17 cellular contexts compared by ENCODE assay signal in the genomic region with DNA sequence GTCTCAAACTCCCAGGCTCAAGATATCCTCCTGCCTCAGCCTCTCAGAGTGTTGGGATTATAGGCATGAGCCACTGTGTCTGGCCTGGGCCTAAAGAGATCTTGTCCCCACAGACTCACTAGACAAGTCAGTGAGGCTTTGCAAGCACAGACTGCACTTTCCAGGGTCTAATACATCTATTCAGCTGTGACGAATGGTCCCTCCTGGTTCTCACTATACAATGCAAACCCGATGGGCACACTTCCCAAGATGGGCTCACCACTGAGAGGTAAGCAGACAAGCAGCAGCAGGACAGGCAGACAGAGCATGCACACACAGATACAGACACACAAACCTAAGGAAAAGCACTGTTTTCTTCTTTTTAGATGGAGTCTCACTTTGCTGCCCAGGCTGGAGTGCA. TPM values are rescaled to one million over a fixed set of nuclear protein-coding genes. Genes with fewer than 3 reads are reported as not detected.
DNase-seq lines count a peak whose midpoint lies in the region; ATAC-seq and TF ChIP-seq lines count a peak whose summit lies in the region.
"Had no signal": no experiment of that assay in that cellular context is flagged by ENCODE, and none has a peak within 500 bp of the region (broad histone marks: within the 10 kb centered on the region; RNA-seq: fewer than 3 reads in every experiment).

No MANE protein-coding gene starts in this region.

- intact Hi-C loops in CD8-positive, alpha-beta T cell (cut with DNase I, micrococcal nuclease) = no loop called here
- intact Hi-C loops in OCI-LY7 (cut with micrococcal nuclease; ENCODE audit: unreplicated experiment) = no loop called here

- H3K27me3 Mint-ChIP-seq in CD8-positive, alpha-beta T cell (ENCODE audit: low read depth) = no peaks in the 10 kb centered on the region
- H3K27me3 Mint-ChIP-seq in nephron progenitor cell (ENCODE audit: low read depth, poor library complexity) (peaks cover 4% of the 10 kb centered on the region), T-cell (no peaks in the 10 kb centered on the region)
- H3K27me3 Mint-ChIP-seq: CD4-positive, CD25-positive, alpha-beta regulatory T cell; IgD-negative memory B cell had no signal

- H3K9ac ChIP-seq in DND-41 (ENCODE audit: low read depth, low read length) = no peak overlapping the region

- DNase-seq in CD8-positive, alpha-beta T cell = no peak
- DNase-seq in DND-41 (no peak), nephron progenitor cell (no peak), T-cell (no peak), OCI-LY7 (ENCODE audit: low spot score) (no peak)
- DNase-seq in stimulated activated effector memory CD8-positive, alpha-beta T cell treated with anti-CD3 and anti-CD28 coated beads, Interleukin-12 subunit alpha, Interleukin-12 subunit beta, amount 100 ng/mL, for 72 hours (ENCODE audit: low spot score in 2 of 2) = no peak
- DNase-seq: ACHN; BE2C; C1 segment of cervical spinal cord; Caco-2; CD4-positive, CD25-positive, alpha-beta regulatory T cell; GF-D8; H9 had no signal

- H3K36me3 Mint-ChIP-seq in CD8-positive, alpha-beta T cell = peaks cover 53% of the 10 kb centered on the region
- peaks cover 5% of the 10 kb centered on the region for H3K36me3 Mint-ChIP-seq in nephron progenitor cell (ENCODE audit: low read depth)
- H3K36me3 Mint-ChIP-seq in stimulated activated effector memory CD8-positive, alpha-beta T cell treated with anti-CD3 and anti-CD28 coated beads, Interleukin-12 subunit alpha, Interleukin-12 subunit beta, amount 100 ng/mL, for 72 hours = peaks cover 24% of the 10 kb centered on the region
- H3K36me3 Mint-ChIP-seq in T-cell = peaks cover 31% of the 10 kb centered on the region
- H3K36me3 Mint-ChIP-seq: IgD-negative memory B cell had no signal

- no peak for TF ChIP-seq CTCF in CD8-positive, alpha-beta T cell (IDR thresholded peaks at IDR 0.05)
- TF ChIP-seq CTCF in DND-41 (IDR thresholded peaks at IDR 0.05; ENCODE audit: borderline replicate concordance, extremely low read depth, low read length, poor library complexity, severe bottlenecking) (no peak), nephron progenitor cell (IDR thresholded peaks at IDR 0.05) (no peak), OCI-LY7 (conservative IDR thresholded peaks at IDR 0.05; ENCODE audit: low read length) (no peak)

- H2AFZ ChIP-seq in DND-41 (ENCODE audit: low read depth, low read length) = no peak overlapping the region
- H2AFZ ChIP-seq in OCI-LY7 (ENCODE audit: low read length) = no peak overlapping the region
- H2AFZ ChIP-seq: GM23338 had no signal

- H3K4me2 ChIP-seq in DND-41 (ENCODE audit: insufficient read depth, low read length) (no peak overlapping the region), OCI-LY7 (ENCODE audit: low read length) (no peak overlapping the region)
- H3K4me2 ChIP-seq: GM23338 had no signal

- no TSS peak for BruUV-seq in OCI-LY7 (replicated peaks; lab: Mats Ljungman, UMichigan)

- H3K36me3 ChIP-seq in CD8-positive, alpha-beta T cell (ENCODE audit: insufficient read depth, low read length) = peaks cover 18% of the 10 kb centered on the region
- H3K36me3 ChIP-seq in DND-41 (ENCODE audit: insufficient read depth, low read length) (peaks cover 56% of the 10 kb centered on the region), OCI-LY7 (ENCODE audit: insufficient read depth, low read length) (peaks cover 27% of the 10 kb centered on the region; the same call in 1 of the 2 replicates)
- H3K36me3 ChIP-seq: BE2C had no signal

- H3K4me3 Mint-ChIP-seq in CD8-positive, alpha-beta T cell = no peak overlapping the region
- H3K4me3 Mint-ChIP-seq in nephron progenitor cell (no peak overlapping the region), T-cell (no peak overlapping the region)
- H3K4me3 Mint-ChIP-seq in stimulated activated effector memory CD8-positive, alpha-beta T cell treated with anti-CD3 and anti-CD28 coated beads, Interleukin-12 subunit alpha, Interleukin-12 subunit beta, amount 100 ng/mL, for 72 hours = no peak overlapping the region
- H3K4me3 Mint-ChIP-seq: GM23338, H9 had no signal

- H3K9me3 Mint-ChIP-seq in CD8-positive, alpha-beta T cell = no peaks in the 10 kb centered on the region
- H3K9me3 Mint-ChIP-seq in nephron progenitor cell (no peaks in the 10 kb centered on the region), T-cell (no peaks in the 10 kb centered on the region)
- no peaks in the 10 kb centered on the region for H3K9me3 Mint-ChIP-seq in stimulated activated effector memory CD8-positive, alpha-beta T cell treated with anti-CD3 and anti-CD28 coated beads, Interleukin-12 subunit alpha, Interleukin-12 subunit beta, amount 100 ng/mL, for 72 hours
- H3K9me3 Mint-ChIP-seq: CD4-positive, CD25-positive, alpha-beta regulatory T cell; GM23338; H9; IgD-negative memory B cell had no signal

- CTCF ChIA-PET in CD8-positive, alpha-beta T cell (lab: Charles Lee) = no interaction called here
- CTCF ChIA-PET in T-cell (lab: Charles Lee) = interaction anchor here in 1 of 2 donors (0.9 kb wide), 1 partner anchor 9 kb away, joined by 3 read pairs; no protein-coding TSS in a partner anchor
- CTCF ChIA-PET in OCI-LY7 (lab: Charles Lee; ENCODE audit: unreplicated experiment) = no interaction called here

- H4K20me1 ChIP-seq in DND-41 (ENCODE audit: insufficient read depth, low read length) = peaks cover 84% of the 10 kb centered on the region
- H4K20me1 ChIP-seq in OCI-LY7 (ENCODE audit: insufficient read depth, low read length) = peaks cover 14% of the 10 kb centered on the region

- POLR2A ChIA-PET in CD8-positive, alpha-beta T cell (lab: Charles Lee) = no interaction called here
- POLR2A ChIA-PET in T-cell (lab: Charles Lee) (no interaction called here), OCI-LY7 (lab: Charles Lee) (interaction anchor here (1.2 kb wide), 1 partner anchor 8 kb away, joined by 4 read pairs; no protein-coding TSS in a partner anchor)

- H3K27ac ChIP-seq in CD8-positive, alpha-beta T cell (ENCODE audit: low read depth, low read length) = no peak overlapping the region
- 0 out of 2 replicates have a peak overlapping the region, but pooled peaks have one; percentile 8 for H3K27ac ChIP-seq in DND-41 (ENCODE audit: low read length)
- H3K27ac ChIP-seq in OCI-LY7 (ENCODE audit: low read depth, low read length, poor library complexity, severe bottlenecking) = no peak overlapping the region

- no peaks in the 10 kb centered on the region for H3K9me3 ChIP-seq in CD8-positive, alpha-beta T cell (ENCODE audit: low read length)
- H3K9me3 ChIP-seq in DND-41 (ENCODE audit: insufficient read depth, low read length, severe bottlenecking) (no peaks in the 10 kb centered on the region), OCI-LY7 (ENCODE audit: low read length) (no peaks in the 10 kb centered on the region)
- H3K9me3 ChIP-seq: BE2C, Caco-2 had no signal

- peaks cover 14% of the 10 kb centered on the region for H3K4me1 ChIP-seq in CD8-positive, alpha-beta T cell (ENCODE audit: insufficient read depth, low read length)
- peaks cover 28% of the 10 kb centered on the region for H3K4me1 ChIP-seq in DND-41 (ENCODE audit: insufficient read depth, low read length)
- peaks cover 15% of the 10 kb centered on the region for H3K4me1 ChIP-seq in OCI-LY7 (ENCODE audit: insufficient read depth, low read length, poor library complexity, severe bottlenecking)
- H3K4me1 ChIP-seq: BE2C, Caco-2 had no signal

- no peak for ATAC-seq in CD8-positive, alpha-beta T cell
- no peak for ATAC-seq in DND-41 (ENCODE audit: insufficient read depth, low read depth)
- ATAC-seq in stimulated activated effector memory CD8-positive, alpha-beta T cell treated with anti-CD3 and anti-CD28 coated beads, Interleukin-12 subunit alpha, Interleukin-12 subunit beta, amount 100 ng/mL, for 72 hours = no peak
- ATAC-seq in T-cell (replicated peaks in 1 of 4) = no peak
- no peak for ATAC-seq in HG03460 (IDR thresholded peaks at IDR 0.05; ENCODE audit: unreplicated experiment)
- ATAC-seq: GM23338, HepG2 had no signal

- H3K79me2 ChIP-seq in DND-41 (ENCODE audit: insufficient read depth, low read length) (peaks cover 100% of the 10 kb centered on the region), OCI-LY7 (ENCODE audit: insufficient read depth, low read depth, low read length) (peaks cover 78% of the 10 kb centered on the region)

- H3K27ac Mint-ChIP-seq in CD8-positive, alpha-beta T cell = peak overlapping the region; percentile 41
- H3K27ac Mint-ChIP-seq in nephron progenitor cell (peak overlapping the region; percentile 58), T-cell (no peak overlapping the region)
- peak overlapping the region; percentile 35 for H3K27ac Mint-ChIP-seq in stimulated activated effector memory CD8-positive, alpha-beta T cell treated with anti-CD3 and anti-CD28 coated beads, Interleukin-12 subunit alpha, Interleukin-12 subunit beta, amount 100 ng/mL, for 72 hours
- H3K27ac Mint-ChIP-seq: CD4-positive, CD25-positive, alpha-beta regulatory T cell; GM23338; IgD-negative memory B cell had no signal

- peaks cover 68% of the 10 kb centered on the region for H3K4me1 Mint-ChIP-seq in CD8-positive, alpha-beta T cell (ENCODE audit: low read depth)
- H3K4me1 Mint-ChIP-seq in nephron progenitor cell (peaks cover 25% of the 10 kb centered on the region), T-cell (peaks cover 65 to 78% (median 73%) of the 10 kb centered on the region in 3 donors)
- peaks cover 52% of the 10 kb centered on the region for H3K4me1 Mint-ChIP-seq in stimulated activated effector memory CD8-positive, alpha-beta T cell treated with anti-CD3 and anti-CD28 coated beads, Interleukin-12 subunit alpha, Interleukin-12 subunit beta, amount 100 ng/mL, for 72 hours
- H3K4me1 Mint-ChIP-seq: GM23338 had no signal

- H3K9me2 ChIP-seq in OCI-LY7 (ENCODE audit: insufficient read depth, low read length) = no peaks in the 10 kb centered on the region

- H3K27me3 ChIP-seq in CD8-positive, alpha-beta T cell (ENCODE audit: insufficient read depth, low read length) = no peaks in the 10 kb centered on the region
- H3K27me3 ChIP-seq in DND-41 (ENCODE audit: insufficient read depth, low read length, poor library complexity) = no peaks in the 10 kb centered on the region
- H3K27me3 ChIP-seq: BE2C had no signal

- H3K4me3 ChIP-seq in CD8-positive, alpha-beta T cell (ENCODE audit: low read depth, low read length) = no peak overlapping the region
- H3K4me3 ChIP-seq in DND-41 (ENCODE audit: low read depth in 1 of 2, low read length in 2 of 2) (no peak overlapping the region), OCI-LY7 (ENCODE audit: low read depth, low read length, poor library complexity, severe bottlenecking) (no peak overlapping the region)
- H3K4me3 ChIP-seq: GM23338 had no signal

RNA-seq across cellular contexts. Expression of a gene that starts 8.8 kb away (rescaled TPM):
- 100 to 1,000 TPM; 128 to 130 TPM for total RNA-seq in CD8-positive, alpha-beta T cell
- 100 to 1,000 TPM; 122 to 142 (median 131) TPM for total RNA-seq in T-cell
- total RNA-seq in OCI-LY7 (2014; rRNA removed; shearing (Covaris generic)) = 39.4 and 49.6 TPM in 2 replicates
- total RNA-seq in OCI-LY7 (2022) = 65.2 and 71.8 TPM in 2 replicates

RNA-seq across cellular contexts. Expression of a gene that starts 37.1 kb away (rescaled TPM):
- total RNA-seq in CD8-positive, alpha-beta T cell = 1 to 10 TPM; 8.7 to 9.9 TPM
- total RNA-seq in T-cell (10 to 100 TPM; 11.9 to 23.5 (median 20.4) TPM), OCI-LY7 (2022) (25.1 and 26.9 TPM in 2 replicates)
- 15.4 and 16.3 TPM in 2 replicates for total RNA-seq in OCI-LY7 (2014; rRNA removed; shearing (Covaris generic))

RNA-seq across cellular contexts. Expression of a gene that starts 37.2 kb away (rescaled TPM):
- not detected for total RNA-seq in CD8-positive, alpha-beta T cell
- under 1 TPM in 2 of 5 donors, not detected in 3; 0.16 to 0.32 TPM for total RNA-seq in T-cell
- 0.08 TPM in 1 of 2 replicates, not detected in the other for total RNA-seq in OCI-LY7 (2014; rRNA removed; shearing (Covaris generic))
- total RNA-seq in OCI-LY7 (2022) = 0.24 and 0.34 TPM in 2 replicates
- total RNA-seq: H9 had no signal

Comparison
In these comparisons a context has a peak if more than half of its experiments do, and no peak if none do; other contexts are left out.
1. H3K27ac Mint-ChIP-seq: peak in CD8-positive, alpha-beta T cell (single experiment), nephron progenitor cell (single experiment) and stimulated activated effector memory CD8-positive, alpha-beta T cell treated with anti-CD3 and anti-CD28 coated beads, Interleukin-12 subunit alpha, Interleukin-12 subunit beta, amount 100 ng/mL, for 72 hours (single experiment); none in T-cell (0 of 2).